Comparison of ENCODE assay signal across 9 cellular contexts in genomic region chr19:13526552-13526951, GRCh38. TPM values are rescaled to one million over a fixed set of nuclear protein-coding genes. Genes with fewer than 3 reads are reported as not detected.
DNase-seq lines count a peak whose midpoint lies in the region; ATAC-seq and TF ChIP-seq lines count a peak whose summit lies in the region.
"Had no signal": no experiment of that assay in that cellular context is flagged by ENCODE, and none has a peak within 500 bp of the region (broad histone marks: within the 10 kb centered on the region; RNA-seq: fewer than 3 reads in every experiment).

No MANE protein-coding gene starts in this region.

- H3K27me3 ChIP-seq in neural cell (ENCODE audit: insufficient read depth, low read depth, low read length), result no peaks in the 10 kb centered on the region
- no peaks in the 10 kb centered on the region for H3K27me3 ChIP-seq in vagina

- no peak for TF ChIP-seq RAD21 in neural cell (conservative IDR thresholded peaks at IDR 0.05)

- no peak overlapping the region for H2AFZ ChIP-seq in neural cell (ENCODE audit: low read depth, low read length)

- H3K27ac ChIP-seq in neural cell (ENCODE audit: low read length) (no peak overlapping the region), vagina (no peak overlapping the region)

- peak; percentile 64 for TF ChIP-seq CTCF in HFFc6 (IDR thresholded peaks at IDR 0.05)
- peak; percentile 31; the same call in 1 of the 2 replicates for TF ChIP-seq CTCF in WI38 (IDR thresholded peaks at IDR 0.05; ENCODE audit: low read depth, low read length)
- peak; percentile 30 for TF ChIP-seq CTCF in neural cell (IDR thresholded peaks at IDR 0.05; ENCODE audit: poor library complexity, severe bottlenecking)
- TF ChIP-seq CTCF in vagina (IDR thresholded peaks at IDR 0.05), result no peak

- ATAC-seq in activated CD8-positive, alpha-beta memory T cell treated with anti-CD3 and anti-CD28 coated beads, Interleukin-2, amount 10 ng/mL, durations not matched to agents 7 days and 5 days, result no peak

- TF ChIP-seq POLR2A in vagina (IDR thresholded peaks at IDR 0.05), result no peak

- no peak overlapping the region for H3K4me3 Mint-ChIP-seq in activated CD4-positive, alpha-beta T cell treated with anti-CD3 and anti-CD28 coated beads, Interleukin-2, amount 10 ng/mL, durations not matched to agents 24 days and 14 days
- H3K4me3 Mint-ChIP-seq in HFFc6, result no peak overlapping the region
- no peak overlapping the region for H3K4me3 Mint-ChIP-seq in activated CD8-positive, alpha-beta memory T cell treated with anti-CD3 and anti-CD28 coated beads, Interleukin-2, amount 10 ng/mL, durations not matched to agents 7 days and 5 days

- no peak overlapping the region for H3K27ac Mint-ChIP-seq in activated CD4-positive, alpha-beta T cell treated with anti-CD3 and anti-CD28 coated beads, Interleukin-2, amount 10 ng/mL, durations not matched to agents 24 days and 14 days
- H3K27ac Mint-ChIP-seq in HFFc6, result no peak overlapping the region
- no peak overlapping the region for H3K27ac Mint-ChIP-seq in activated CD8-positive, alpha-beta memory T cell treated with anti-CD3 and anti-CD28 coated beads, Interleukin-2, amount 10 ng/mL, durations not matched to agents 7 days and 5 days

- H3K4me3 ChIP-seq in WI38 (ENCODE audit: low read depth, low read length), result no peak overlapping the region
- H3K4me3 ChIP-seq in neural cell (ENCODE audit: low read length), result no peak overlapping the region
- no peak overlapping the region for H3K4me3 ChIP-seq in vagina

- no peaks in the 10 kb centered on the region for H3F3A ChIP-seq in neural cell (ENCODE audit: insufficient read depth, low read length, poor library complexity, severe bottlenecking)

- no peaks in the 10 kb centered on the region for H3K4me1 ChIP-seq in vagina

- intact Hi-C loops in activated CD4-positive, alpha-beta T cell treated with anti-CD3 and anti-CD28 coated beads, Interleukin-2, amount 10 ng/mL, durations not matched to agents 24 days and 14 days (cut with micrococcal nuclease), result no loop called here
- intact Hi-C loops in vagina (cut with DNase I), result no loop called here

- no peaks in the 10 kb centered on the region for H3K79me2 ChIP-seq in neural cell (replicated peaks; ENCODE audit: insufficient read depth, low read length)

- DNase-seq in activated CD4-positive, alpha-beta T cell treated with anti-CD3 and anti-CD28 coated beads, Interleukin-2, amount 50 U/mL, for 48 hours, result peak; percentile 39 to 44
- no peak for DNase-seq in activated CD4-positive, alpha-beta T cell treated with anti-CD3 and anti-CD28 coated beads, Interleukin-2, amount 10 ng/mL, durations not matched to agents 24 days and 14 days
- DNase-seq in HFFc6 (peak; percentile 5), vagina (ENCODE audit: extremely low spot score in 2 of 2) (no peak)
- DNase-seq in activated effector memory CD4-positive, alpha-beta T cell treated with Interleukin-2 at 50 U/mL for 16 hours, result no peak
- no peak for DNase-seq in activated CD8-positive, alpha-beta memory T cell treated with anti-CD3 and anti-CD28 coated beads, Interleukin-2, amount 10 ng/mL, durations not matched to agents 7 days and 5 days
- DNase-seq: SHP77 treated with DMSO at 0.1 percent for 48 hours had no signal

- no peaks in the 10 kb centered on the region for H3K9me3 ChIP-seq in neural cell (ENCODE audit: low read length)
- no peaks in the 10 kb centered on the region for H3K9me3 ChIP-seq in vagina

- peaks cover 9% of the 10 kb centered on the region for H3K9me3 Mint-ChIP-seq in activated CD4-positive, alpha-beta T cell treated with anti-CD3 and anti-CD28 coated beads, Interleukin-2, amount 10 ng/mL, durations not matched to agents 24 days and 14 days
- peaks cover 5% of the 10 kb centered on the region for H3K9me3 Mint-ChIP-seq in HFFc6
- peaks cover 5% of the 10 kb centered on the region for H3K9me3 Mint-ChIP-seq in activated CD8-positive, alpha-beta memory T cell treated with anti-CD3 and anti-CD28 coated beads, Interleukin-2, amount 10 ng/mL, durations not matched to agents 7 days and 5 days (ENCODE audit: low read depth)

- no peaks in the 10 kb centered on the region for H4K20me1 ChIP-seq in neural cell (ENCODE audit: insufficient read depth)

- H3K9me2 ChIP-seq in neural cell (ENCODE audit: insufficient read depth, low read length), result no peaks in the 10 kb centered on the region

- H3K36me3 Mint-ChIP-seq in activated CD4-positive, alpha-beta T cell treated with anti-CD3 and anti-CD28 coated beads, Interleukin-2, amount 10 ng/mL, durations not matched to agents 24 days and 14 days (ENCODE audit: low read depth), result no peaks in the 10 kb centered on the region
- H3K36me3 Mint-ChIP-seq in HFFc6 (ENCODE audit: low read depth), result no peaks in the 10 kb centered on the region
- H3K36me3 Mint-ChIP-seq in activated CD8-positive, alpha-beta memory T cell treated with anti-CD3 and anti-CD28 coated beads, Interleukin-2, amount 10 ng/mL, durations not matched to agents 7 days and 5 days, result no peaks in the 10 kb centered on the region

- H3K27me3 Mint-ChIP-seq in activated CD4-positive, alpha-beta T cell treated with anti-CD3 and anti-CD28 coated beads, Interleukin-2, amount 10 ng/mL, durations not matched to agents 24 days and 14 days, result no peaks in the 10 kb centered on the region
- peaks cover 11% of the 10 kb centered on the region for H3K27me3 Mint-ChIP-seq in HFFc6 (ENCODE audit: insufficient read depth)
- H3K27me3 Mint-ChIP-seq in activated CD8-positive, alpha-beta memory T cell treated with anti-CD3 and anti-CD28 coated beads, Interleukin-2, amount 10 ng/mL, durations not matched to agents 7 days and 5 days, result no peaks in the 10 kb centered on the region

- TF ChIP-seq EP300 in neural cell (conservative IDR thresholded peaks at IDR 0.05; ENCODE audit: poor library complexity, severe bottlenecking), result no peak

- H3K9ac ChIP-seq in neural cell (ENCODE audit: low read length), result no peak overlapping the region

- CTCF ChIA-PET in activated CD8-positive, alpha-beta memory T cell treated with anti-CD3 and anti-CD28 coated beads, Interleukin-2, amount 10 ng/mL, durations not matched to agents 7 days and 5 days (lab: Charles Lee), result interaction anchor here (1.2 kb wide), 1 partner anchor 249 kb away, joined by 4 read pairs; no protein-coding TSS in a partner anchor

- H3K4me2 ChIP-seq in neural cell (ENCODE audit: low read length), result no peak overlapping the region

- H3K36me3 ChIP-seq in neural cell (ENCODE audit: insufficient read depth, low read length), result no peaks in the 10 kb centered on the region
- no peaks in the 10 kb centered on the region for H3K36me3 ChIP-seq in vagina

- no peaks in the 10 kb centered on the region for H3K4me1 Mint-ChIP-seq in activated CD4-positive, alpha-beta T cell treated with anti-CD3 and anti-CD28 coated beads, Interleukin-2, amount 10 ng/mL, durations not matched to agents 24 days and 14 days
- no peaks in the 10 kb centered on the region for H3K4me1 Mint-ChIP-seq in HFFc6 (ENCODE audit: low read depth)
- no peaks in the 10 kb centered on the region for H3K4me1 Mint-ChIP-seq in activated CD8-positive, alpha-beta memory T cell treated with anti-CD3 and anti-CD28 coated beads, Interleukin-2, amount 10 ng/mL, durations not matched to agents 7 days and 5 days

TF ChIP-seq in neural cell, 6 proteins besides CTCF, POLR2A, EP300 and RAD21:
- no peak for TF ChIP-seq EZH2 (IDR thresholded peaks at IDR 0.05; ENCODE audit: borderline replicate concordance, insufficient read depth, low read length, poor library complexity, severe bottlenecking)
- no peak for TF ChIP-seq MXI1 (conservative IDR thresholded peaks at IDR 0.05; ENCODE audit: poor library complexity, severe bottlenecking)
- no peak for TF ChIP-seq TAF1 (IDR thresholded peaks at IDR 0.05; ENCODE audit: low read depth)
- no peak for TF ChIP-seq POLR2AphosphoS5 (IDR thresholded peaks at IDR 0.05)
- no peak for TF ChIP-seq REST (IDR thresholded peaks at IDR 0.05; ENCODE audit: borderline replicate concordance)
- TF ChIP-seq SMC3 (conservative IDR thresholded peaks at IDR 0.05; ENCODE audit: poor library complexity), result no peak

RNA-seq across cellular contexts. Expression of gene CACNA1A, which starts 20.3 kb away (rescaled TPM):
- total RNA-seq in activated CD4-positive, alpha-beta T cell treated with anti-CD3 and anti-CD28 coated beads, Interleukin-2, amount 10 ng/mL, durations not matched to agents 24 days and 14 days, result 0.28 and 0.38 TPM in 2 replicates
- total RNA-seq in HFFc6 (2021; fragmentation: NEBNext Ultra II Directional; extraction: Animal tissue kit (Norgen Biotek cat#: 25700)), result 10 to 100 TPM in 3 of 6 experiments, 1 to 10 TPM in 3; 1.3 to 13.2 (median 10.0) TPM
- polyA plus RNA-seq in neural cell, result 6.9 and 13.7 TPM in 2 replicates
- polyA minus RNA-seq in neural cell, result 39.2 and 42.7 TPM in 2 replicates
- total RNA-seq in vagina, result 8.6 TPM
- total RNA-seq in activated CD8-positive, alpha-beta memory T cell treated with anti-CD3 and anti-CD28 coated beads, Interleukin-2, amount 10 ng/mL, durations not matched to agents 7 days and 5 days, result 1 to 10 TPM; 1.4 to 2.1 TPM

Comparison
In these comparisons a context has a peak if more than half of its experiments do, and no peak if none do; other contexts are left out.
1. DNase-seq: peak in activated CD4-positive, alpha-beta T cell treated with anti-CD3 and anti-CD28 coated beads, Interleukin-2, amount 50 U/mL, for 48 hours (2 of 2) and HFFc6 (single experiment); none in activated CD4-positive, alpha-beta T cell treated with anti-CD3 and anti-CD28 coated beads, Interleukin-2, amount 10 ng/mL, durations not matched to agents 24 days and 14 days (single experiment), vagina (0 of 2), activated effector memory CD4-positive, alpha-beta T cell treated with Interleukin-2 at 50 U/mL for 16 hours (single experiment) and activated CD8-positive, alpha-beta memory T cell treated with anti-CD3 and anti-CD28 coated beads, Interleukin-2, amount 10 ng/mL, durations not matched to agents 7 days and 5 days (single experiment).
2. CTCF ChIP-seq: peak in HFFc6 (single experiment), WI38 (single experiment) and neural cell (single experiment); none in vagina (0 of 3).